ENCODE assay signal across 1 cellular context in genomic region chr12:46439793-46440511, GRCh38.
TF ChIP-seq lines count a peak whose summit lies in the region.

No MANE protein-coding gene starts in this region.

TF ChIP-seq in IMR-90, 13 proteins besides CTCF, POLR2A, EP300 and RAD21:
- TF ChIP-seq NFE2L2 (IDR thresholded peaks at IDR 0.05; ENCODE audit: low read depth, low read length) (0 out of 2 replicates have a peak, but pooled peaks have one; percentile 31), ELK1 (IDR thresholded peaks at IDR 0.05; ENCODE audit: borderline replicate concordance, low read depth, low read length) (no peak), RCOR1 (IDR thresholded peaks at IDR 0.05; ENCODE audit: insufficient replicate concordance, low read length) (no peak), MAZ (IDR thresholded peaks at IDR 0.05; ENCODE audit: borderline replicate concordance, low read depth, low read length) (no peak), BHLHE40 (IDR thresholded peaks at IDR 0.05; ENCODE audit: low read depth, low read length) (no peak), USF2 (IDR thresholded peaks at IDR 0.05; ENCODE audit: low read depth, low read length) (peak; percentile 54; the same call in 1 of the 2 replicates), SMC3 (IDR thresholded peaks at IDR 0.05; ENCODE audit: low read depth, low read length) (no peak), RFX5 (IDR thresholded peaks at IDR 0.05; ENCODE audit: low read depth, low read length) (no peak), MXI1 (IDR thresholded peaks at IDR 0.05; ENCODE audit: borderline replicate concordance, low read depth, low read length) (0 out of 2 replicates have a peak, but pooled peaks have one; percentile 11), CHD1 (IDR thresholded peaks at IDR 0.05; ENCODE audit: low read depth, low read length) (no peak), MAFK (IDR thresholded peaks at IDR 0.05; ENCODE audit: low read depth, low read length) (no peak), FOS (IDR thresholded peaks at IDR 0.05; ENCODE audit: low read depth, low read length) (0 out of 2 replicates have a peak, but pooled peaks have one; percentile 15), CEBPB (IDR thresholded peaks at IDR 0.05; ENCODE audit: low read depth, low read length) (no peak)
TF ChIP-seq in IMR-90: peak in this region for 4.
